In genomic region chr16:67326472-67327309, GRCh38 we compare ENCODE assay signal across 1 cellular context.
TF ChIP-seq lines count a peak whose summit lies in the region.

KCTD19 (minus strand) TSS chr16:67326741; CDS start chr16:67326707, 34 bp downstream.
LRRC36 (plus strand) TSS chr16:67326815; CDS start chr16:67326863, 48 bp downstream.

TF ChIP-seq in HepG2, 621 proteins besides CTCF, POLR2A, EP300 and RAD21 (continued from another document and continues in another):
- TF ChIP-seq CCAR2 (optimal IDR thresholded peaks at IDR 0.05; ENCODE audit: low read depth, low read length), result no peak
- no peak for TF ChIP-seq NCOA2 (CRISPR knock-in tag; IDR thresholded peaks at IDR 0.05)
- TF ChIP-seq, protein P1, sequence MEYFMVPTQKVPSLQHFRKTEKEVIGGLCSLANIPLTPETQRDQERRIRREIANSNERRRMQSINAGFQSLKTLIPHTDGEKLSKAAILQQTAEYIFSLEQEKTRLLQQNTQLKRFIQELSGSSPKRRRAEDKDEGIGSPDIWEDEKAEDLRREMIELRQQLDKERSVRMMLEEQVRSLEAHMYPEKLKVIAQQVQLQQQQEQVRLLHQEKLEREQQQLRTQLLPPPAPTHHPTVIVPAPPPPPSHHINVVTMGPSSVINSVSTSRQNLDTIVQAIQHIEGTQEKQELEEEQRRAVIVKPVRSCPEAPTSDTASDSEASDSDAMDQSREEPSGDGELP (IDR thresholded peaks at IDR 0.05; ENCODE audit: borderline replicate concordance, low read depth), result no peak
- TF ChIP-seq SMARCE1 (IDR thresholded peaks at IDR 0.05; ENCODE audit: borderline replicate concordance), result no peak
- TF ChIP-seq ZMYM4 (CRISPR knock-in tag; IDR thresholded peaks at IDR 0.05), result peak; percentile 84
- TF ChIP-seq ZNF564 (CRISPR knock-in tag; IDR thresholded peaks at IDR 0.05), result no peak
- no peak for TF ChIP-seq MLLT10 (CRISPR knock-in tag; IDR thresholded peaks at IDR 0.05)
- TF ChIP-seq REPIN1 (CRISPR knock-in tag; IDR thresholded peaks at IDR 0.05; ENCODE audit: borderline replicate concordance, low read depth), result no peak
- no peak for TF ChIP-seq ZFP36L2 (CRISPR knock-in tag; IDR thresholded peaks at IDR 0.05)
- TF ChIP-seq TOE1 (CRISPR knock-in tag; IDR thresholded peaks at IDR 0.05), result no peak; the same call in 1 of the 2 replicates
- no peak for TF ChIP-seq HMGXB3 (CRISPR knock-in tag; IDR thresholded peaks at IDR 0.05; ENCODE audit: borderline replicate concordance)
- TF ChIP-seq ZNF451 (CRISPR knock-in tag; IDR thresholded peaks at IDR 0.05), result no peak
- no peak for TF ChIP-seq POLR2AphosphoS5 (IDR thresholded peaks at IDR 0.05; ENCODE audit: low read depth, low read length)
- TF ChIP-seq, protein P2, sequence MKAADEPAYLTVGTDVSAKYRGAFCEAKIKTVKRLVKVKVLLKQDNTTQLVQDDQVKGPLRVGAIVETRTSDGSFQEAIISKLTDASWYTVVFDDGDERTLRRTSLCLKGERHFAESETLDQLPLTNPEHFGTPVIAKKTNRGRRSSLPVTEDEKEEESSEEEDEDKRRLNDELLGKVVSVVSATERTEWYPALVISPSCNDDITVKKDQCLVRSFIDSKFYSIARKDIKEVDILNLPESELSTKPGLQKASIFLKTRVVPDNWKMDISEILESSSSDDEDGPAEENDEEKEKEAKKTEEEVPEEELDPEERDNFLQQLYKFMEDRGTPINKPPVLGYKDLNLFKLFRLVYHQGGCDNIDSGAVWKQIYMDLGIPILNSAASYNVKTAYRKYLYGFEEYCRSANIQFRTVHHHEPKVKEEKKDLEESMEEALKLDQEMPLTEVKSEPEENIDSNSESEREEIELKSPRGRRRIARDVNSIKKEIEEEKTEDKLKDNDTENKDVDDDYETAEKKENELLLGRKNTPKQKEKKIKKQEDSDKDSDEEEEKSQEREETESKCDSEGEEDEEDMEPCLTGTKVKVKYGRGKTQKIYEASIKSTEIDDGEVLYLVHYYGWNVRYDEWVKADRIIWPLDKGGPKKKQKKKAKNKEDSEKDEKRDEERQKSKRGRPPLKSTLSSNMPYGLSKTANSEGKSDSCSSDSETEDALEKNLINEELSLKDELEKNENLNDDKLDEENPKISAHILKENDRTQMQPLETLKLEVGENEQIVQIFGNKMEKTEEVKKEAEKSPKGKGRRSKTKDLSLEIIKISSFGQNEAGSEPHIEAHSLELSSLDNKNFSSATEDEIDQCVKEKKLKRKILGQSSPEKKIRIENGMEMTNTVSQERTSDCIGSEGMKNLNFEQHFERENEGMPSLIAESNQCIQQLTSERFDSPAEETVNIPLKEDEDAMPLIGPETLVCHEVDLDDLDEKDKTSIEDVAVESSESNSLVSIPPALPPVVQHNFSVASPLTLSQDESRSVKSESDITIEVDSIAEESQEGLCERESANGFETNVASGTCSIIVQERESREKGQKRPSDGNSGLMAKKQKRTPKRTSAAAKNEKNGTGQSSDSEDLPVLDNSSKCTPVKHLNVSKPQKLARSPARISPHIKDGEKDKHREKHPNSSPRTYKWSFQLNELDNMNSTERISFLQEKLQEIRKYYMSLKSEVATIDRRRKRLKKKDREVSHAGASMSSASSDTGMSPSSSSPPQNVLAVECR (CRISPR knock-in tag; IDR thresholded peaks at IDR 0.05; ENCODE audit: borderline replicate concordance), result peak; percentile 40; the same call in 1 of the 2 replicates
- TF ChIP-seq, protein P3, sequence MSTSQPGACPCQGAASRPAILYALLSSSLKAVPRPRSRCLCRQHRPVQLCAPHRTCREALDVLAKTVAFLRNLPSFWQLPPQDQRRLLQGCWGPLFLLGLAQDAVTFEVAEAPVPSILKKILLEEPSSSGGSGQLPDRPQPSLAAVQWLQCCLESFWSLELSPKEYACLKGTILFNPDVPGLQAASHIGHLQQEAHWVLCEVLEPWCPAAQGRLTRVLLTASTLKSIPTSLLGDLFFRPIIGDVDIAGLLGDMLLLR (CRISPR knock-in tag; IDR thresholded peaks at IDR 0.05), result 0 out of 2 replicates have a peak, but pooled peaks have one; percentile 31
- TF ChIP-seq ZNF382 (CRISPR knock-in tag; IDR thresholded peaks at IDR 0.05; ENCODE audit: borderline replicate concordance), result no peak
- no peak for TF ChIP-seq AHDC1 (CRISPR knock-in tag; IDR thresholded peaks at IDR 0.05; ENCODE audit: borderline replicate concordance)
- TF ChIP-seq NR1H2 (CRISPR knock-in tag; IDR thresholded peaks at IDR 0.05; ENCODE audit: borderline replicate concordance, low read depth), result no peak
- TF ChIP-seq SETDB1 (CRISPR knock-in tag; IDR thresholded peaks at IDR 0.05; ENCODE audit: borderline replicate concordance), result no peak
- no peak for TF ChIP-seq TEAD3 (CRISPR knock-in tag; optimal IDR thresholded peaks at IDR 0.05; ENCODE audit: borderline replicate concordance)
- TF ChIP-seq HDAC6 (IDR thresholded peaks at IDR 0.05; ENCODE audit: low read depth, low read length), result no peak
- no peak for TF ChIP-seq ZNF878 (CRISPR knock-in tag; IDR thresholded peaks at IDR 0.05)
- TF ChIP-seq, protein P4, sequence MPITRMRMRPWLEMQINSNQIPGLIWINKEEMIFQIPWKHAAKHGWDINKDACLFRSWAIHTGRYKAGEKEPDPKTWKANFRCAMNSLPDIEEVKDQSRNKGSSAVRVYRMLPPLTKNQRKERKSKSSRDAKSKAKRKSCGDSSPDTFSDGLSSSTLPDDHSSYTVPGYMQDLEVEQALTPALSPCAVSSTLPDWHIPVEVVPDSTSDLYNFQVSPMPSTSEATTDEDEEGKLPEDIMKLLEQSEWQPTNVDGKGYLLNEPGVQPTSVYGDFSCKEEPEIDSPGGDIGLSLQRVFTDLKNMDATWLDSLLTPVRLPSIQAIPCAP (CRISPR knock-in tag; IDR thresholded peaks at IDR 0.05; ENCODE audit: low read depth), result no peak
- TF ChIP-seq ZNF775 (CRISPR knock-in tag; IDR thresholded peaks at IDR 0.05; ENCODE audit: borderline replicate concordance), result peak; percentile 67; the same call in 1 of the 2 replicates
- no peak for TF ChIP-seq ZBTB7A (CRISPR knock-in tag; IDR thresholded peaks at IDR 0.05)
- no peak; the same call in 2 of the 3 replicates for TF ChIP-seq MXI1 (IDR thresholded peaks at IDR 0.05; ENCODE audit: borderline replicate concordance, low read depth, low read length)
- TF ChIP-seq, protein P5, sequence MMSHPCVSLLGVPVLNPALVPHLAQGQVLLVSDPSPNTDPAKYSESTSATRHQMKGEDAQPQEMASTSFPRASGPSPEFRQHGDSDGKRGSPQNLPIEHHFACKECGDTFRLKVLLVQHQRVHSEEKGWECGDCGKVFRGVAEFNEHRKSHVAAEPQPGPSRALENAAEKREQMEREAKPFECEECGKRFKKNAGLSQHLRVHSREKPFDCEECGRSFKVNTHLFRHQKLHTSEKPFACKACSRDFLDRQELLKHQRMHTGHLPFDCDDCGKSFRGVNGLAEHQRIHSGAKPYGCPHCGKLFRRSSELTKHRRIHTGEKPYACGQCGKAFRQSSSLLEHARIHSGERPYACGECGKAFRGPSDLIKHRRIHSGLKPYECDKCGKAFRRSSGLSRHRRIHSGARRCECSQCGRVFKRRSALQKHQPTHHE (CRISPR knock-in tag; IDR thresholded peaks at IDR 0.05; ENCODE audit: borderline replicate concordance), result peak; percentile 42; the same call in 1 of the 2 replicates
- no peak for TF ChIP-seq ZNF264 (CRISPR knock-in tag; IDR thresholded peaks at IDR 0.05)
